ENCODE assay signal across 15 cellular contexts in genomic region chr2:222214885-222215284, GRCh38.
"Had no signal": no experiment of that assay in that cellular context is flagged by ENCODE, and none has a peak within 500 bp of the region (broad histone marks: within the 10 kb centered on the region; RNA-seq: fewer than 3 reads in every experiment).

No MANE protein-coding gene starts in this region.

- H3K27me3 ChIP-seq: gastrocnemius medialis, testis, transverse colon had no signal

- H3K4me3 ChIP-seq: coronary artery, gastrocnemius medialis, heart right ventricle, skin epidermis, testis, transverse colon had no signal

- H3K4me1 ChIP-seq: gastrocnemius medialis, heart right ventricle, testis, transverse colon had no signal

- H3K27ac ChIP-seq: coronary artery, gastrocnemius medialis, heart right ventricle, skin epidermis, testis, transverse colon had no signal

- DNase-seq: effector CD8-positive, alpha-beta T cell; gastrocnemius medialis; heart right ventricle; islet precursor cell; mammary epithelial cell; natural killer cell; posterior cingulate gyrus; stimulated activated CD4-positive, alpha-beta T cell treated with anti-CD3 and anti-CD28 coated beads, Interleukin-2, amount 100 ng/mL, for 24 hours; stimulated activated CD4-positive, alpha-beta T cell treated with anti-CD3 and anti-CD28 coated beads, Interleukin-4, amount 100 ng/mL, for 4 hours; stimulated activated naive B cell treated with anti-CD40 and anti-IgM and Interleukin-4, amounts not matched to agents 10 μg/mL and 1 μg/mL and 100 μg/mL, for 72 hours; stimulated activated naive CD8-positive, alpha-beta T cell treated with anti-CD3 and anti-CD28 coated beads, Interleukin-15, amount 100 ng/mL, for 72 hours; testis; transverse colon had no signal

- H3K36me3 ChIP-seq: gastrocnemius medialis, heart right ventricle, transverse colon had no signal

- H3K9me3 ChIP-seq: gastrocnemius medialis, heart right ventricle, testis, transverse colon had no signal
